ENCODE assay signal across 12 cellular contexts in genomic region chr4:2797188-2797544, GRCh38. TPM values are rescaled to one million over a fixed set of nuclear protein-coding genes. Genes with fewer than 3 reads are reported as not detected.
DNase-seq lines count a peak whose midpoint lies in the region; ATAC-seq and TF ChIP-seq lines count a peak whose summit lies in the region.
"Had no signal": no experiment of that assay in that cellular context is flagged by ENCODE, and none has a peak within 500 bp of the region (broad histone marks: within the 10 kb centered on the region; RNA-seq: fewer than 3 reads in every experiment).

No MANE protein-coding gene starts in this region.

- H3K9me3 ChIP-seq in esophagus squamous epithelium (no peaks in the 10 kb centered on the region), neutrophil (no peaks in the 10 kb centered on the region), vagina (no peaks in the 10 kb centered on the region), PC-3 (ENCODE audit: low read length) (no peaks in the 10 kb centered on the region)

- DNase-seq in cardiac septum (ENCODE audit: low spot score) (peak; percentile 60), left cardiac atrium (no peak), esophagus squamous epithelium (lab: John Stamatoyannopoulos, UW) (no peak), vagina (ENCODE audit: extremely low spot score in 2 of 2) (no peak), NCI-H128 (lab: John Stamatoyannopoulos, UW; ENCODE audit: unreplicated experiment) (no peak), PC-3 (no peak)
- DNase-seq: AML-193, NCI-H1436, NCI-H82, occipital lobe had no signal

- TF ChIP-seq CTCF in esophagus squamous epithelium (IDR thresholded peaks at IDR 0.05) (no peak), neutrophil (IDR thresholded peaks at IDR 0.05) (no peak), vagina (IDR thresholded peaks at IDR 0.05) (no peak), PC-3 (conservative IDR thresholded peaks at IDR 0.05; ENCODE audit: low read depth, low read length) (no peak)

- H3K27me3 ChIP-seq in esophagus squamous epithelium (no peaks in the 10 kb centered on the region), neutrophil (no peaks in the 10 kb centered on the region), vagina (no peaks in the 10 kb centered on the region), PC-3 (ENCODE audit: low read length) (no peaks in the 10 kb centered on the region)

- no peaks in the 10 kb centered on the region for H3F3A ChIP-seq in PC-3 (ENCODE audit: low read length, unreplicated experiment)

- no peaks in the 10 kb centered on the region for H3K9me2 ChIP-seq in PC-3 (replicated peaks; ENCODE audit: low read length)

- no peak overlapping the region for H3K4me3 ChIP-seq in esophagus squamous epithelium
- peak overlapping the region; percentile 92 to 97 for H3K4me3 ChIP-seq in neutrophil (ENCODE audit: low read depth in 1 of 2, low read length in 1 of 2)
- H3K4me3 ChIP-seq in vagina, result no peak overlapping the region
- H3K4me3 ChIP-seq in PC-3 (ENCODE audit: low read length), result no peak overlapping the region

- CTCF ChIA-PET in PC-3 (lab: Charles Lee), result no interaction called here

- H3K79me2 ChIP-seq in PC-3 (ENCODE audit: low read length), result no peaks in the 10 kb centered on the region

- no peak overlapping the region for H3K9ac ChIP-seq in PC-3 (ENCODE audit: low read length)

- ATAC-seq in left cardiac atrium, result no peak
- no peak for ATAC-seq in GM18867 (IDR thresholded peaks at IDR 0.05; ENCODE audit: unreplicated experiment)
- no peak for ATAC-seq in PC-3

- intact Hi-C loops in cardiac septum (cut with DNase I) (no loop called here), left cardiac atrium (cut with DNase I) (no loop called here), esophagus squamous epithelium (cut with DNase I) (no loop called here), vagina (cut with DNase I) (no loop called here), PC-3 (cut with micrococcal nuclease) (no loop called here)

- TF ChIP-seq POLR2A in esophagus squamous epithelium (IDR thresholded peaks at IDR 0.05) (no peak), vagina (IDR thresholded peaks at IDR 0.05) (no peak)

- POLR2A ChIA-PET in PC-3 (lab: Charles Lee; ENCODE audit: unreplicated experiment), result no interaction called here

- H3K36me3 ChIP-seq in esophagus squamous epithelium, result no peaks in the 10 kb centered on the region
- peaks cover 18% of the 10 kb centered on the region for H3K36me3 ChIP-seq in neutrophil
- H3K36me3 ChIP-seq in vagina, result no peaks in the 10 kb centered on the region
- H3K36me3 ChIP-seq in PC-3 (ENCODE audit: low read depth, low read length), result no peaks in the 10 kb centered on the region

- no peaks in the 10 kb centered on the region for H4K20me1 ChIP-seq in PC-3 (ENCODE audit: low read length)

- H2AFZ ChIP-seq in PC-3 (ENCODE audit: low read length), result no peak overlapping the region

- no TSS peak for BruUV-seq in PC-3 (replicated peaks; lab: Mats Ljungman, UMichigan)

- peak overlapping the region; percentile 76 to 89 (median 86) for H3K27ac ChIP-seq in esophagus squamous epithelium
- H3K27ac ChIP-seq in neutrophil, result peak overlapping the region; percentile 98
- H3K27ac ChIP-seq in vagina, result peak overlapping the region; percentile 90
- no peak overlapping the region for H3K27ac ChIP-seq in PC-3 (ENCODE audit: low read length)

- H3K4me1 ChIP-seq in esophagus squamous epithelium, result peaks cover 88 to 100% (median 93%) of the 10 kb centered on the region in 3 donors
- H3K4me1 ChIP-seq in neutrophil (ENCODE audit: control insufficient read depth in 1 of 2, insufficient read depth in 1 of 2, low read depth in 1 of 2, low read length in 1 of 2), result peaks cover 79 to 82% of the 10 kb centered on the region in 2 experiments
- peaks cover 87% of the 10 kb centered on the region for H3K4me1 ChIP-seq in vagina
- peaks cover 26% of the 10 kb centered on the region for H3K4me1 ChIP-seq in PC-3 (ENCODE audit: insufficient read depth, low read length)

- no peak overlapping the region for H3K4me2 ChIP-seq in PC-3 (ENCODE audit: low read length)

- WGBS in esophagus squamous epithelium, 2 donors, result 100% methylated on average over 1 of the region's 4 CpGs; no CpG with 5 or more reads in 1 of the 2 donors

RNA-seq across cellular contexts. Expression of gene SH3BP2, which starts 4.3 kb away (rescaled TPM):
- 19.1 TPM for total RNA-seq in cardiac septum
- total RNA-seq in left cardiac atrium, result 10 to 100 TPM; 28.3 to 28.5 TPM
- 10 to 100 TPM; 13.5 to 36.8 (median 34.0) TPM for total RNA-seq in esophagus squamous epithelium
- total RNA-seq in vagina, result 102 TPM
- total RNA-seq in PC-3 (2014; rRNA removed), result 16.9 and 17.4 TPM in 2 replicates

RNA-seq across cellular contexts. Expression of gene TNIP2, which starts 41.0 kb away (rescaled TPM):
- total RNA-seq in cardiac septum (22.6 TPM), left cardiac atrium (10 to 100 TPM; 23.2 to 31.4 TPM), esophagus squamous epithelium (10 to 100 TPM; 40.1 to 58.2 (median 45.5) TPM), vagina (57.0 TPM), PC-3 (2014; rRNA removed) (56.5 and 77.8 TPM in 2 replicates)

RNA-seq across cellular contexts. Expression of gene ADD1, which starts 46.5 kb away (rescaled TPM):
- total RNA-seq in cardiac septum (213 TPM), left cardiac atrium (100 to 1,000 TPM; 200 to 209 TPM), esophagus squamous epithelium (100 to 1,000 TPM in 2 of 4 donors, 10 to 100 TPM in 2; 81.7 to 144 (median 103) TPM), vagina (228 TPM), PC-3 (2014; rRNA removed) (118 and 124 TPM in 2 replicates)

Comparison
In these comparisons a context has a peak if more than half of its experiments do, and no peak if none do; other contexts are left out.
1. H3K4me3 ChIP-seq: peak in neutrophil (2 of 2); none in esophagus squamous epithelium (0 of 4), vagina (0 of 2) and PC-3 (single experiment).